8 cellular contexts compared by ENCODE assay signal in genomic region chr10:132453470-132453861, GRCh38. TPM values are rescaled to one million over a fixed set of nuclear protein-coding genes. Genes with fewer than 3 reads are reported as not detected.
A peak's percentile ranks its signal among the peaks of the same experiment; 100 is the strongest.
DNase-seq lines count a peak whose midpoint lies in the region; ATAC-seq and TF ChIP-seq lines count a peak whose summit lies in the region.

No MANE protein-coding gene starts in this region.

- no peaks in the 10 kb centered on the region for H3K4me1 Mint-ChIP-seq in progenitor cell of endocrine pancreas (ENCODE audit: low read depth)
- H3K4me1 Mint-ChIP-seq in activated CD4-positive, alpha-beta T cell treated with anti-CD3 and anti-CD28 coated beads for 36 hours, result peaks cover 14% of the 10 kb centered on the region

- ATAC-seq in GM18511 (IDR thresholded peaks at IDR 0.05; ENCODE audit: unreplicated experiment), result peak; percentile 30
- ATAC-seq in HG03280 (IDR thresholded peaks at IDR 0.05; ENCODE audit: unreplicated experiment), result peak; percentile 5
- ATAC-seq in HG03139 (IDR thresholded peaks at IDR 0.05; ENCODE audit: unreplicated experiment), result no peak
- no peak for ATAC-seq in activated CD4-positive, alpha-beta T cell treated with anti-CD3 and anti-CD28 coated beads for 36 hours

- no peak overlapping the region for H3K27ac Mint-ChIP-seq in progenitor cell of endocrine pancreas
- H3K27ac Mint-ChIP-seq in activated CD4-positive, alpha-beta T cell treated with anti-CD3 and anti-CD28 coated beads for 36 hours, result no peak overlapping the region

- POLR2A ChIA-PET in activated CD4-positive, alpha-beta T cell treated with anti-CD3 and anti-CD28 coated beads for 36 hours (lab: Charles Lee), result no interaction called here

- peak overlapping the region in 9 of 59 donors; percentile 17 to 76 (median 61) for H3K27ac ChIP-seq in dorsolateral prefrontal cortex

- no peaks in the 10 kb centered on the region for H3K36me3 Mint-ChIP-seq in progenitor cell of endocrine pancreas (ENCODE audit: insufficient read depth)
- H3K36me3 Mint-ChIP-seq in activated CD4-positive, alpha-beta T cell treated with anti-CD3 and anti-CD28 coated beads for 36 hours (ENCODE audit: low read depth), result no peaks in the 10 kb centered on the region

- intact Hi-C loops in dorsolateral prefrontal cortex (cut with DNase I), result loop anchor here (2.0 to 10.0 kb wide), 3 partner anchors 65 to 271 kb away; no protein-coding TSS in a partner anchor
- intact Hi-C loops in activated CD4-positive, alpha-beta T cell treated with anti-CD3 and anti-CD28 coated beads for 36 hours (cut with DNase I, micrococcal nuclease), result loop anchor here (1.0 to 2.0 kb wide), 8 partner anchors 57 to 267 kb away; partner anchors contain the start of genes INPP5A (in 2 of the 2) and DPYSL4 (in 1 of the 2)

- H3K27me3 Mint-ChIP-seq in progenitor cell of endocrine pancreas, result peaks cover 3% of the 10 kb centered on the region
- no peaks in the 10 kb centered on the region for H3K27me3 Mint-ChIP-seq in activated CD4-positive, alpha-beta T cell treated with anti-CD3 and anti-CD28 coated beads for 36 hours

- H3K27me3 ChIP-seq in dorsolateral prefrontal cortex (no peaks in the 10 kb centered on the region), H7 (ENCODE audit: control insufficient read depth, insufficient read depth, low read length) (no peaks in the 10 kb centered on the region)

- CTCF ChIA-PET in activated CD4-positive, alpha-beta T cell treated with anti-CD3 and anti-CD28 coated beads for 36 hours (lab: Charles Lee), result interaction anchor here (0.6 to 0.9 kb wide), 3 partner anchors 42 to 229 kb away, joined by 3 to 4 read pairs (median 3); no protein-coding TSS in a partner anchor

- H3K4me3 Mint-ChIP-seq in progenitor cell of endocrine pancreas (ENCODE audit: low read depth), result peak overlapping the region; percentile 40
- no peak overlapping the region for H3K4me3 Mint-ChIP-seq in activated CD4-positive, alpha-beta T cell treated with anti-CD3 and anti-CD28 coated beads for 36 hours

- H3K36me3 ChIP-seq in H7 (replicated peaks; ENCODE audit: control insufficient read depth, insufficient read depth, low read length), result no peaks in the 10 kb centered on the region

- no peak for DNase-seq in dorsolateral prefrontal cortex
- no peak for DNase-seq in progenitor cell of endocrine pancreas (ENCODE audit: low spot score, unreplicated experiment)
- no peak for DNase-seq in H7
- DNase-seq in UCSD-AML1 (lab: John Stamatoyannopoulos, UW; ENCODE audit: unreplicated experiment), result no peak
- DNase-seq in activated CD4-positive, alpha-beta T cell treated with anti-CD3 and anti-CD28 coated beads for 36 hours, result no peak

- H3K9me3 Mint-ChIP-seq in progenitor cell of endocrine pancreas (ENCODE audit: low read depth), result no peaks in the 10 kb centered on the region
- no peaks in the 10 kb centered on the region for H3K9me3 Mint-ChIP-seq in activated CD4-positive, alpha-beta T cell treated with anti-CD3 and anti-CD28 coated beads for 36 hours (ENCODE audit: low read depth)

- TF ChIP-seq CTCF in dorsolateral prefrontal cortex (IDR thresholded peaks at IDR 0.05 in 54 of 56, conservative IDR thresholded peaks at IDR 0.05 in 2 of 56; ENCODE audit: low read depth in 1 of 56, partially characterized antibody in 56 of 56) (peak in 23 of 56 donors; percentile 5 to 47 (median 23)), progenitor cell of endocrine pancreas (IDR thresholded peaks at IDR 0.05; ENCODE audit: unreplicated experiment) (peak; percentile 3)

- H3K4me3 ChIP-seq in dorsolateral prefrontal cortex (peak overlapping the region in 45 of 59 donors; percentile 14 to 54 (median 35)), H7 (ENCODE audit: insufficient read depth, low read depth, low read length) (no peak overlapping the region)

RNA-seq across cellular contexts. Expression of gene PWWP2B, which starts 56.5 kb away (rescaled TPM):
- total RNA-seq in dorsolateral prefrontal cortex (10 to 100 TPM in 118 of 120 experiments, 1 to 10 TPM in 2; 7.7 to 28.3 (median 17.8) TPM), progenitor cell of endocrine pancreas (23.2 and 24.3 TPM in 2 replicates)
- total RNA-seq in H7 (2014; rRNA removed; shearing (Covaris generic)), result 14.3 and 15.3 TPM in 2 replicates
- 1 to 10 TPM; 2.4 to 2.9 TPM for total RNA-seq in activated CD4-positive, alpha-beta T cell treated with anti-CD3 and anti-CD28 coated beads for 36 hours

Comparison
In these comparisons a context has a peak if more than half of its experiments do, and no peak if none do; other contexts are left out.
1. ATAC-seq: peak in GM18511 (single experiment) and HG03280 (single experiment); none in HG03139 (single experiment) and activated CD4-positive, alpha-beta T cell treated with anti-CD3 and anti-CD28 coated beads for 36 hours (single experiment).